In genomic region chr1:153977250-153978240, GRCh38 we compare ENCODE assay signal across 1 cellular context.
A peak's percentile ranks its signal among the peaks of the same experiment; 100 is the strongest.
TF ChIP-seq lines count a peak whose summit lies in the region.

Gene JTB (minus strand): TSS chr1:153977674. CDS start chr1:153977252, 422 bp downstream.

TF ChIP-seq in HepG2, 621 proteins besides CTCF, POLR2A, EP300 and RAD21 (continued from another document and continues in another):
- TF ChIP-seq ZNF687 (CRISPR knock-in tag; IDR thresholded peaks at IDR 0.05) (peak; percentile 99), FUBP1 (CRISPR knock-in tag; IDR thresholded peaks at IDR 0.05; ENCODE audit: borderline replicate concordance) (0 out of 2 replicates have a peak, but pooled peaks have one; percentile 31), SNAI1 (CRISPR knock-in tag; IDR thresholded peaks at IDR 0.05; ENCODE audit: borderline replicate concordance) (no peak), NR1H2 (CRISPR knock-in tag; IDR thresholded peaks at IDR 0.05; ENCODE audit: borderline replicate concordance, low read depth) (no peak), ZNF761 (CRISPR knock-in tag; conservative IDR thresholded peaks at IDR 0.05) (no peak), DMAP1 (CRISPR knock-in tag; IDR thresholded peaks at IDR 0.05) (peak; percentile 92), HDAC1 (CRISPR knock-in tag; IDR thresholded peaks at IDR 0.05) (peak; percentile 75), HOMEZ (CRISPR knock-in tag; IDR thresholded peaks at IDR 0.05; ENCODE audit: low read depth) (0 out of 2 replicates have a peak, but pooled peaks have one; percentile 5), ZNF607 (CRISPR knock-in tag; IDR thresholded peaks at IDR 0.05; ENCODE audit: borderline replicate concordance) (peak; percentile 49; the same call in 1 of the 2 replicates), RCOR2 (CRISPR knock-in tag; IDR thresholded peaks at IDR 0.05) (no peak), ARNTL (CRISPR knock-in tag; IDR thresholded peaks at IDR 0.05) (no peak), TP53 (CRISPR knock-in tag; conservative IDR thresholded peaks at IDR 0.05) (no peak), ZNF407 (CRISPR knock-in tag; IDR thresholded peaks at IDR 0.05; ENCODE audit: not compliant biosample characterization) (peak; percentile 95), ZNF343 (CRISPR knock-in tag; IDR thresholded peaks at IDR 0.05) (peak; percentile 81; the same call in 1 of the 2 replicates), TEAD3 (CRISPR knock-in tag; optimal IDR thresholded peaks at IDR 0.05; ENCODE audit: borderline replicate concordance) (no peak), ZNF350 (CRISPR knock-in tag; IDR thresholded peaks at IDR 0.05; ENCODE audit: borderline replicate concordance, low read depth) (peak; percentile 67), ZFAT (CRISPR knock-in tag; conservative IDR thresholded peaks at IDR 0.05) (no peak), MXD1 (CRISPR knock-in tag; IDR thresholded peaks at IDR 0.05) (peak; percentile 89), THYN1 (CRISPR knock-in tag; IDR thresholded peaks at IDR 0.05; ENCODE audit: borderline replicate concordance, low read depth) (peak; percentile 83; the same call in 1 of the 2 replicates), JUNB (CRISPR knock-in tag; IDR thresholded peaks at IDR 0.05; ENCODE audit: borderline replicate concordance) (no peak), PAWR (CRISPR knock-in tag; IDR thresholded peaks at IDR 0.05; ENCODE audit: borderline replicate concordance) (no peak), NAIF1 (CRISPR knock-in tag; IDR thresholded peaks at IDR 0.05; ENCODE audit: borderline replicate concordance) (no peak), ZNF83 (CRISPR knock-in tag; IDR thresholded peaks at IDR 0.05; ENCODE audit: borderline replicate concordance) (no peak), BCL6 (CRISPR knock-in tag; IDR thresholded peaks at IDR 0.05) (peak; percentile 10; the same call in 1 of the 2 replicates), PATZ1 (CRISPR knock-in tag; IDR thresholded peaks at IDR 0.05) (peak; percentile 76), RNF2 (conservative IDR thresholded peaks at IDR 0.05; ENCODE audit: low read depth) (peak; percentile 88), MATR3 (CRISPR knock-in tag; IDR thresholded peaks at IDR 0.05) (no peak), CEBPB (IDR thresholded peaks at IDR 0.05; ENCODE audit: borderline replicate concordance, low read depth, low read length) (peak; percentile 31; the same call in 1 of the 2 replicates), ZNF773 (CRISPR knock-in tag; IDR thresholded peaks at IDR 0.05; ENCODE audit: borderline replicate concordance) (no peak; the same call in 1 of the 2 replicates), NFKBIZ (CRISPR knock-in tag; IDR thresholded peaks at IDR 0.05) (0 out of 2 replicates have a peak, but pooled peaks have one; percentile 20), ELF4 (CRISPR knock-in tag; IDR thresholded peaks at IDR 0.05; ENCODE audit: borderline replicate concordance) (0 out of 2 replicates have a peak, but pooled peaks have one; percentile 87), ZBTB42 (CRISPR knock-in tag; IDR thresholded peaks at IDR 0.05) (no peak), ZNF740 (CRISPR knock-in tag; IDR thresholded peaks at IDR 0.05) (peak; percentile 80; the same call in 1 of the 2 replicates), TOPORS (CRISPR knock-in tag; IDR thresholded peaks at IDR 0.05) (peak; percentile 35; the same call in 1 of the 2 replicates), ZBTB43 (CRISPR knock-in tag; conservative IDR thresholded peaks at IDR 0.05) (peak; percentile 64), SRF (IDR thresholded peaks at IDR 0.05; ENCODE audit: low read depth, low read length) (no peak), SATB2 (CRISPR knock-in tag; IDR thresholded peaks at IDR 0.05) (peak; percentile 92; the same call in 1 of the 2 replicates), RORA (CRISPR knock-in tag; IDR thresholded peaks at IDR 0.05) (no peak), NFATC3 (CRISPR knock-in tag; IDR thresholded peaks at IDR 0.05) (no peak)
